In the genomic region with DNA sequence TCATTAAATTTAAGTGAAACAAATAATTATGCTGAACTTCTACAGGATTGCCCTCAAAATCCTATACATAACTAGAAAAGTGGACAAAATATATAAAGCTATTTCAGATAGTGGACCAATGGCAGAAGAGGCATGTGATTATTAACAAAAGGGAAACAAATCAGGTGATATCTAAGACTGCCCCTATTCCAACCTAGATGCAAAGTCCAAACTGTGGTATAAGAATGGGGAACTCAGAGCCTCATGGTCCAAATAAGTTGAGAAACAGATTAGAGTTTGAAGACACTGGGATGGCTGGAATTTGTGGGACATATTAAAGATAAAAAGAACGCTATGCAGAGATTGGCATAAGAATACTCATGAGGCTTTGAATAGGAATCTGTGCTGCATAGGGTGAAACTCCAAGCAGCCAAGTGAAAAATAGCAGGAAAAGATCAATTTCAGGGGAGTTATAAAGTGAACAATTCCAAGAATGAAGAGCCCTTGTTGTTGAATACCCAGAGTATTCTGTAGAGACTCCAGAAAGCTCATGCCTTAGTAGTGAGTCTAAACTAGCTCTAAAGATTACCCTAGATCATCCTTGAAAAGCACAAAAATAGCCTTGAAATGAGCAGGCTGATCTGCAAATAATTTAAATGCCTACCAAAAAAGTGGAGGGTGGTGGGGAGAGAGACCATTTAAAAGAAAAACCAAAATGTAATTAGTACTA, we compare ENCODE assay signal across 1 cellular context.
TF ChIP-seq lines count a peak whose summit lies in the region.

No MANE protein-coding gene starts in this region.

TF ChIP-seq in IMR-90, 13 proteins besides CTCF, POLR2A, EP300 and RAD21:
- TF ChIP-seq RFX5 (IDR thresholded peaks at IDR 0.05; ENCODE audit: low read depth, low read length) (no peak), CEBPB (IDR thresholded peaks at IDR 0.05; ENCODE audit: low read depth, low read length) (no peak), BHLHE40 (IDR thresholded peaks at IDR 0.05; ENCODE audit: low read depth, low read length) (no peak), CHD1 (IDR thresholded peaks at IDR 0.05; ENCODE audit: low read depth, low read length) (no peak), MAZ (IDR thresholded peaks at IDR 0.05; ENCODE audit: borderline replicate concordance, low read depth, low read length) (no peak), FOS (IDR thresholded peaks at IDR 0.05; ENCODE audit: low read depth, low read length) (no peak), SMC3 (IDR thresholded peaks at IDR 0.05; ENCODE audit: low read depth, low read length) (no peak), MAFK (IDR thresholded peaks at IDR 0.05; ENCODE audit: low read depth, low read length) (no peak), NFE2L2 (IDR thresholded peaks at IDR 0.05; ENCODE audit: low read depth, low read length) (no peak), MXI1 (IDR thresholded peaks at IDR 0.05; ENCODE audit: borderline replicate concordance, low read depth, low read length) (no peak), RCOR1 (IDR thresholded peaks at IDR 0.05; ENCODE audit: insufficient replicate concordance, low read length) (no peak)
- TF ChIP-seq, protein P1, sequence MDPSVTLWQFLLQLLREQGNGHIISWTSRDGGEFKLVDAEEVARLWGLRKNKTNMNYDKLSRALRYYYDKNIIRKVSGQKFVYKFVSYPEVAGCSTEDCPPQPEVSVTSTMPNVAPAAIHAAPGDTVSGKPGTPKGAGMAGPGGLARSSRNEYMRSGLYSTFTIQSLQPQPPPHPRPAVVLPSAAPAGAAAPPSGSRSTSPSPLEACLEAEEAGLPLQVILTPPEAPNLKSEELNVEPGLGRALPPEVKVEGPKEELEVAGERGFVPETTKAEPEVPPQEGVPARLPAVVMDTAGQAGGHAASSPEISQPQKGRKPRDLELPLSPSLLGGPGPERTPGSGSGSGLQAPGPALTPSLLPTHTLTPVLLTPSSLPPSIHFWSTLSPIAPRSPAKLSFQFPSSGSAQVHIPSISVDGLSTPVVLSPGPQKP (IDR thresholded peaks at IDR 0.05; ENCODE audit: borderline replicate concordance, low read depth, low read length) = no peak
- TF ChIP-seq, protein P2, sequence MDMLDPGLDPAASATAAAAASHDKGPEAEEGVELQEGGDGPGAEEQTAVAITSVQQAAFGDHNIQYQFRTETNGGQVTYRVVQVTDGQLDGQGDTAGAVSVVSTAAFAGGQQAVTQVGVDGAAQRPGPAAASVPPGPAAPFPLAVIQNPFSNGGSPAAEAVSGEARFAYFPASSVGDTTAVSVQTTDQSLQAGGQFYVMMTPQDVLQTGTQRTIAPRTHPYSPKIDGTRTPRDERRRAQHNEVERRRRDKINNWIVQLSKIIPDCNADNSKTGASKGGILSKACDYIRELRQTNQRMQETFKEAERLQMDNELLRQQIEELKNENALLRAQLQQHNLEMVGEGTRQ (IDR thresholded peaks at IDR 0.05; ENCODE audit: low read depth, low read length) = no peak
